19 cellular contexts compared by ENCODE assay signal in genomic region chr6:142681099-142681498, GRCh38.
"Had no signal": no experiment of that assay in that cellular context is flagged by ENCODE, and none has a peak within 500 bp of the region (broad histone marks: within the 10 kb centered on the region; RNA-seq: fewer than 3 reads in every experiment).

No MANE protein-coding gene starts in this region.

- H3K4me1 ChIP-seq: SJSA1 had no signal

- DNase-seq: IMR-90, Karpas-422, KG1, MG63, NCI-H1092, NCI-H1436, NCI-H187, NCI-H2029, NCI-H2081 treated with DMSO at 0.1 percent for 48 hours, NCI-H2171, NCI-H510A, NCI-H69, NCI-H774, Right ventricle myocardium superior, RPMI8226, SIG-M5 had no signal

- H3K4me3 ChIP-seq: MG63, SJSA1, SK-N-MC had no signal

- H3K9me3 ChIP-seq: MG63, SJSA1 had no signal

- H3K27me3 ChIP-seq: MG63 had no signal

- H3K27ac ChIP-seq: SJSA1, SK-N-MC had no signal

- H3K36me3 ChIP-seq: MG63, SJSA1 had no signal

- FAIRE-seq: RCC 7860 had no signal
